19 cellular contexts compared by ENCODE assay signal in the genomic region with DNA sequence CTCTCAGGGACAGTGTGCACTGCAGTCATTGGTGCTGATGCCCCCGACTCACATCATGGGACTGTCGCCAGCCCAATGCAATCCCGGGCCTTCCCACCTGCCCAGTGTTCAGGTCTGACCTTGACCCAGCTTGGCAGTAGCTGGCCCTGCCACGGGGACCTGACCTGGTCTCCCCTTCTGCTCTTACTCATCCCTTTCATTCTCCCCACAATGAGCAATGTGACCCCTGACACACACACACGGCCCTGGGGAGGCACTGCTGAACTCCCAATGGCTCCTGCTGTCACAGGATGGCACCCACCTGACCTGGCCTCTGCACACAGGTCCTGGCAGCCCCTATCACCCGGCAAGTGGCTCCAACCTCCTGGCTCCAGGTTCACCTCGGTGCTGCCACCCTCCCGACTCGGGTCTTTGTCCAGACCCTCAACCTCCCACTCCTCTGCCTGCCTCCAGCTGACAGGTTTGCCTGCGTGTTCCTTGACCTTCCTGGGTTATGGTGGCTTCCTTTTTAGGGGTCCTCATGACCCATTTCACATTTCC. TPM values are rescaled to one million over a fixed set of nuclear protein-coding genes. Genes with fewer than 3 reads are reported as not detected.
A peak's percentile ranks its signal among the peaks of the same experiment; 100 is the strongest.
DNase-seq lines count a peak whose midpoint lies in the region; ATAC-seq and TF ChIP-seq lines count a peak whose summit lies in the region.
"Had no signal": no experiment of that assay in that cellular context is flagged by ENCODE, and none has a peak within 500 bp of the region (broad histone marks: within the 10 kb centered on the region; RNA-seq: fewer than 3 reads in every experiment).

No MANE protein-coding gene starts in this region.

- ATAC-seq in Right ventricle myocardium inferior, result no peak
- ATAC-seq in Right ventricle myocardium superior (ENCODE audit: poor library complexity), result no peak
- ATAC-seq in lower lobe of right lung, result no peak
- ATAC-seq in HG02840 (IDR thresholded peaks at IDR 0.05; ENCODE audit: low FRiP score, unreplicated experiment), result no peak
- ATAC-seq: HCT116 had no signal

- DNase-seq in Right ventricle myocardium inferior (ENCODE audit: missing footprints) (peak; percentile 6), Right ventricle myocardium superior (no peak), lower lobe of right lung (peak; percentile 20), spleen (peak; percentile 66), ascending aorta (ENCODE audit: low spot score in 2 of 2) (no peak), GM13977 (ENCODE audit: low spot score) (no peak)
- no peak for DNase-seq in stimulated activated CD4-positive, alpha-beta T cell treated with anti-CD3 and anti-CD28 coated beads, Interleukin-2, amount 100 ng/mL, for 48 hours
- DNase-seq: 8988T; ACHN; Calu3; CD4-positive, alpha-beta T cell; DMS 273 treated with DMSO at 0.1 percent for 48 hours; IMR-90 had no signal

- in situ Hi-C loops in GM13977 (cut with MboI; ENCODE audit: low pct_unique_long_range_greater_than_20kb, low sequenced_read_pairs, unreplicated experiment), result no loop called here

- H3K4me3 ChIP-seq in lower lobe of right lung (no peak overlapping the region), spleen (no peak overlapping the region), ascending aorta (no peak overlapping the region)
- H3K4me3 ChIP-seq: BLaER1 treated with 17β-estradiol and CSF1 and Interleukin-3, amounts not matched to agents 10 nM and 100 nM had no signal

- H3K27ac ChIP-seq in lower lobe of right lung, result no peak overlapping the region
- no peak overlapping the region for H3K27ac ChIP-seq in spleen
- H3K27ac ChIP-seq in ascending aorta, result no peak overlapping the region

- TF ChIP-seq CTCF in lower lobe of right lung (IDR thresholded peaks at IDR 0.05), result no peak
- TF ChIP-seq CTCF in spleen (IDR thresholded peaks at IDR 0.05 in 8 of 11, conservative IDR thresholded peaks at IDR 0.05 in 3 of 11), result no peak
- no peak for TF ChIP-seq CTCF in ascending aorta (IDR thresholded peaks at IDR 0.05)
- no peak for TF ChIP-seq CTCF in GM13977 (IDR thresholded peaks at IDR 0.05; ENCODE audit: extremely low read depth, insufficient read depth, missing control alignments)

- H3K4me1 ChIP-seq in lower lobe of right lung, result no peaks in the 10 kb centered on the region
- H3K4me1 ChIP-seq in spleen, result peaks cover 0 to 1% (median 0%) of the 10 kb centered on the region in 6 donors
- H3K4me1 ChIP-seq in ascending aorta, result no peaks in the 10 kb centered on the region

- intact Hi-C loops in Right ventricle myocardium inferior (cut with DNase I) (no loop called here), Right ventricle myocardium superior (cut with DNase I) (no loop called here), lower lobe of right lung (cut with DNase I) (no loop called here), spleen (cut with DNase I; ENCODE audit: low total_unique reads) (no loop called here), ascending aorta (cut with DNase I) (no loop called here)

- no peaks in the 10 kb centered on the region for H3K9me3 ChIP-seq in lower lobe of right lung
- H3K9me3 ChIP-seq in spleen, result no peaks in the 10 kb centered on the region
- peaks cover 0 to 4% of the 10 kb centered on the region in 2 donors for H3K9me3 ChIP-seq in ascending aorta
- H3K9me3 ChIP-seq: BLaER1 treated with 17β-estradiol and CSF1 and Interleukin-3, amounts not matched to agents 10 nM and 100 nM had no signal

- no peak for TF ChIP-seq POLR2A in spleen (IDR thresholded peaks at IDR 0.05)

- WGBS in spleen, 5 donors, result 74 to 87% (median 77%) methylated on average over 10 of the region's 10 CpGs

- H3K36me3 ChIP-seq in lower lobe of right lung (no peaks in the 10 kb centered on the region), spleen (peaks cover 0 to 7% (median 0%) of the 10 kb centered on the region in 6 donors), ascending aorta (no peaks in the 10 kb centered on the region)

- no peaks in the 10 kb centered on the region for H3K27me3 ChIP-seq in lower lobe of right lung (ENCODE audit: low read depth)
- peaks cover 0 to 26% (median 0%) of the 10 kb centered on the region in 7 donors for H3K27me3 ChIP-seq in spleen (replicated peaks in 1 of 7)
- no peaks in the 10 kb centered on the region for H3K27me3 ChIP-seq in ascending aorta

RNA-seq across cellular contexts. Expression of gene CD300C, which starts 6.6 kb away (rescaled TPM):
- total RNA-seq in Right ventricle myocardium inferior (1.2 TPM), Right ventricle myocardium superior (1.00 TPM), lower lobe of right lung (13.9 TPM), spleen (10 to 100 TPM in 2 of 7 donors, 1 to 10 TPM in 5; 4.3 to 10.3 (median 6.0) TPM), ascending aorta (not detected)
- 1 to 10 TPM in 2 of 3 donors, under 1 TPM in 1; 0.96 to 1.2 (median 1.0) TPM for polyA plus RNA-seq in spleen
- total RNA-seq: Calu3, G401, H1, IMR-90 had no signal
- polyA plus RNA-seq: H1, IMR-90 had no signal

RNA-seq across cellular contexts. Expression of gene CD300LB, which starts 8.1 kb away (rescaled TPM):
- total RNA-seq in Right ventricle myocardium inferior (0.19 TPM), Right ventricle myocardium superior (0.16 TPM), lower lobe of right lung (1.5 TPM), spleen (1 to 10 TPM; 1.2 to 5.6 (median 3.0) TPM), ascending aorta (not detected)
- 1 to 10 TPM in 2 of 3 donors, under 1 TPM in 1; 0.47 to 2.0 (median 1.0) TPM for polyA plus RNA-seq in spleen
- total RNA-seq: Calu3, G401, H1, HT-29, IMR-90 had no signal
- polyA plus RNA-seq: H1, IMR-90 had no signal

RNA-seq across cellular contexts. Expression of gene CD300H, which starts 28.0 kb away (rescaled TPM):
- total RNA-seq in Right ventricle myocardium inferior (not detected), Right ventricle myocardium superior (not detected), lower lobe of right lung (0.92 TPM), spleen (10 to 100 TPM in 1 of 7 donors, 1 to 10 TPM in 4, not detected in 2; 1.8 to 20.0 (median 3.7) TPM), ascending aorta (not detected)
- 1 to 10 TPM; 1.5 to 4.8 (median 4.1) TPM for polyA plus RNA-seq in spleen
- total RNA-seq: Calu3; CD4-positive, alpha-beta T cell; G401; H1; HT-29; IMR-90 had no signal
- polyA plus RNA-seq: H1, IMR-90 had no signal

RNA-seq across cellular contexts. Expression of gene CD300LD, which starts 52.7 kb away (rescaled TPM):
- total RNA-seq in Right ventricle myocardium inferior (not detected), Right ventricle myocardium superior (not detected), lower lobe of right lung (not detected), spleen (1 to 10 TPM in 1 of 7 donors, not detected in 6; 1.4 TPM), ascending aorta (not detected)
- polyA plus RNA-seq in spleen, result under 1 TPM in 1 of 3 donors, not detected in 2; 0.06 TPM
- total RNA-seq: Calu3; CD4-positive, alpha-beta T cell; G401; H1; HT-29; IMR-90 had no signal
- polyA plus RNA-seq: H1, IMR-90 had no signal

Comparison
In these comparisons a context has a peak if more than half of its experiments do, and no peak if none do; other contexts are left out.
1. DNase-seq: peak in Right ventricle myocardium inferior (single experiment), lower lobe of right lung (single experiment) and spleen (single experiment); none in Right ventricle myocardium superior (single experiment), stimulated activated CD4-positive, alpha-beta T cell treated with anti-CD3 and anti-CD28 coated beads, Interleukin-2, amount 100 ng/mL, for 48 hours (0 of 2), ascending aorta (0 of 2) and GM13977 (single experiment).